In genomic region chr22:46824348-46824909, GRCh38 we compare ENCODE assay signal across 14 cellular contexts.
DNase-seq lines count a peak whose midpoint lies in the region; ATAC-seq and TF ChIP-seq lines count a peak whose summit lies in the region.
"Had no signal": no experiment of that assay in that cellular context is flagged by ENCODE, and none has a peak within 500 bp of the region (broad histone marks: within the 10 kb centered on the region; RNA-seq: fewer than 3 reads in every experiment).

No MANE protein-coding gene starts in this region.

- no peak overlapping the region for H3K4me3 ChIP-seq in CD8-positive, alpha-beta memory T cell (ENCODE audit: low read length)
- H3K4me3 ChIP-seq: GM23338 had no signal

- H3K36me3 ChIP-seq in CD8-positive, alpha-beta memory T cell (ENCODE audit: insufficient read depth, low read length), result no peaks in the 10 kb centered on the region

- no peak for TF ChIP-seq CTCF in activated B cell treated with CpG ODN at 0.5 μM for 24 hours (IDR thresholded peaks at IDR 0.05)

- in situ Hi-C loops in ACHN (cut with HindIII; ENCODE audit: low pct_ligation_motif_present, low pct_unique_long_range_greater_than_20kb, low sequenced_read_pairs), result no loop called here

- peak overlapping the region; percentile 71 for H3K27ac Mint-ChIP-seq in activated CD4-positive, alpha-beta T cell treated with anti-CD3 and anti-CD28 coated beads, Interleukin-2, amount 10 ng/mL, durations not matched to agents 24 days and 14 days
- H3K27ac Mint-ChIP-seq in activated B cell treated with CpG ODN at 0.5 μM for 24 hours (peak overlapping the region; percentile 42), memory B cell (peak overlapping the region; percentile 17)
- H3K27ac Mint-ChIP-seq in stimulated activated naive B cell treated with anti-CD40 and anti-IgM and Interleukin-4, amounts not matched to agents 10 μg/mL and 1 μg/mL and 100 μg/mL, for 72 hours, result peak overlapping the region; percentile 82
- peak overlapping the region in 3 of 8 donors; percentile 13 to 63 (median 34) for H3K27ac Mint-ChIP-seq in CD8-positive, alpha-beta memory T cell
- H3K27ac Mint-ChIP-seq: GM23338 had no signal

- H3K9me3 ChIP-seq in CD8-positive, alpha-beta memory T cell (ENCODE audit: low read length), result no peaks in the 10 kb centered on the region

- no peaks in the 10 kb centered on the region for H3K9me3 Mint-ChIP-seq in activated CD4-positive, alpha-beta T cell treated with anti-CD3 and anti-CD28 coated beads, Interleukin-2, amount 10 ng/mL, durations not matched to agents 24 days and 14 days
- H3K9me3 Mint-ChIP-seq in activated B cell treated with CpG ODN at 0.5 μM for 24 hours, result no peaks in the 10 kb centered on the region
- H3K9me3 Mint-ChIP-seq in memory B cell, result no peaks in the 10 kb centered on the region
- H3K9me3 Mint-ChIP-seq in stimulated activated naive B cell treated with anti-CD40 and anti-IgM and Interleukin-4, amounts not matched to agents 10 μg/mL and 1 μg/mL and 100 μg/mL, for 72 hours, result peaks cover 0 to 9% of the 10 kb centered on the region in 2 donors
- H3K9me3 Mint-ChIP-seq in CD8-positive, alpha-beta memory T cell, result peaks cover 0 to 1% (median 0%) of the 10 kb centered on the region in 5 donors
- H3K9me3 Mint-ChIP-seq: GM23338 had no signal

- no peaks in the 10 kb centered on the region for H3K27me3 ChIP-seq in CD8-positive, alpha-beta memory T cell (ENCODE audit: insufficient read depth, low read length, poor library complexity, severe bottlenecking)

- no peak overlapping the region for H3K27ac ChIP-seq in CD8-positive, alpha-beta memory T cell (ENCODE audit: low read depth, low read length)
- H3K27ac ChIP-seq: C4-2B had no signal

- no peak for ATAC-seq in activated B cell treated with CpG ODN at 0.5 μM for 24 hours (ENCODE audit: low read depth)
- ATAC-seq in memory B cell (ENCODE audit: low read depth), result no peak
- no peak for ATAC-seq in stimulated activated naive B cell treated with anti-CD40 and anti-IgM and Interleukin-4, amounts not matched to agents 10 μg/mL and 1 μg/mL and 100 μg/mL, for 72 hours (replicated peaks)
- no peak for ATAC-seq in HG02870 (IDR thresholded peaks at IDR 0.05; ENCODE audit: unreplicated experiment)
- ATAC-seq: GM23338 had no signal

- no peak overlapping the region for H3K4me3 Mint-ChIP-seq in activated CD4-positive, alpha-beta T cell treated with anti-CD3 and anti-CD28 coated beads, Interleukin-2, amount 10 ng/mL, durations not matched to agents 24 days and 14 days
- no peak overlapping the region for H3K4me3 Mint-ChIP-seq in activated B cell treated with CpG ODN at 0.5 μM for 24 hours
- no peak overlapping the region for H3K4me3 Mint-ChIP-seq in memory B cell
- H3K4me3 Mint-ChIP-seq in stimulated activated naive B cell treated with anti-CD40 and anti-IgM and Interleukin-4, amounts not matched to agents 10 μg/mL and 1 μg/mL and 100 μg/mL, for 72 hours, result no peak overlapping the region
- peak overlapping the region in 1 of 7 donors; percentile 38 for H3K4me3 Mint-ChIP-seq in CD8-positive, alpha-beta memory T cell
- H3K4me3 Mint-ChIP-seq: GM23338 had no signal

- H3K4me1 ChIP-seq in CD8-positive, alpha-beta memory T cell (ENCODE audit: insufficient read depth, low read length), result no peaks in the 10 kb centered on the region

- H3K36me3 Mint-ChIP-seq in activated CD4-positive, alpha-beta T cell treated with anti-CD3 and anti-CD28 coated beads, Interleukin-2, amount 10 ng/mL, durations not matched to agents 24 days and 14 days (ENCODE audit: low read depth), result peaks cover 35% of the 10 kb centered on the region
- H3K36me3 Mint-ChIP-seq in activated B cell treated with CpG ODN at 0.5 μM for 24 hours (ENCODE audit: low read depth), result peaks cover 80% of the 10 kb centered on the region
- peaks cover 64% of the 10 kb centered on the region for H3K36me3 Mint-ChIP-seq in memory B cell
- H3K36me3 Mint-ChIP-seq in stimulated activated naive B cell treated with anti-CD40 and anti-IgM and Interleukin-4, amounts not matched to agents 10 μg/mL and 1 μg/mL and 100 μg/mL, for 72 hours, result peaks cover 56 to 83% of the 10 kb centered on the region in 2 donors
- H3K36me3 Mint-ChIP-seq in CD8-positive, alpha-beta memory T cell, result peaks cover 22 to 75% (median 22%) of the 10 kb centered on the region in 3 donors

- POLR2A ChIA-PET in activated B cell treated with CpG ODN at 0.5 μM for 24 hours (lab: Charles Lee), result interaction anchor here (0.6 kb wide), 1 partner anchor 56 kb away, joined by 6 read pairs; no protein-coding TSS in a partner anchor
- POLR2A ChIA-PET in CD8-positive, alpha-beta memory T cell (lab: Charles Lee), result no interaction called here

- CTCF ChIA-PET in activated B cell treated with CpG ODN at 0.5 μM for 24 hours (lab: Charles Lee), result interaction anchor here (1.0 kb wide), 1 partner anchor 20 kb away, joined by 3 read pairs; no protein-coding TSS in a partner anchor
- CTCF ChIA-PET in CD8-positive, alpha-beta memory T cell (lab: Charles Lee), result interaction anchor here (1.0 to 1.7 kb wide), 2 partner anchors 21 to 260 kb away, joined by 3 to 4 read pairs; no protein-coding TSS in a partner anchor

- H3K27me3 Mint-ChIP-seq in activated CD4-positive, alpha-beta T cell treated with anti-CD3 and anti-CD28 coated beads, Interleukin-2, amount 10 ng/mL, durations not matched to agents 24 days and 14 days, result no peaks in the 10 kb centered on the region
- H3K27me3 Mint-ChIP-seq in activated B cell treated with CpG ODN at 0.5 μM for 24 hours (no peaks in the 10 kb centered on the region), memory B cell (no peaks in the 10 kb centered on the region)
- H3K27me3 Mint-ChIP-seq in stimulated activated naive B cell treated with anti-CD40 and anti-IgM and Interleukin-4, amounts not matched to agents 10 μg/mL and 1 μg/mL and 100 μg/mL, for 72 hours, result no peaks in the 10 kb centered on the region
- peaks cover 0 to 2% of the 10 kb centered on the region in 2 donors for H3K27me3 Mint-ChIP-seq in CD8-positive, alpha-beta memory T cell

- intact Hi-C loops in activated CD4-positive, alpha-beta T cell treated with anti-CD3 and anti-CD28 coated beads, Interleukin-2, amount 10 ng/mL, durations not matched to agents 24 days and 14 days (cut with micrococcal nuclease), result no loop called here
- intact Hi-C loops in activated B cell treated with CpG ODN at 0.5 μM for 24 hours (cut with micrococcal nuclease), result no loop called here

- peaks cover 17% of the 10 kb centered on the region for H3K4me1 Mint-ChIP-seq in activated CD4-positive, alpha-beta T cell treated with anti-CD3 and anti-CD28 coated beads, Interleukin-2, amount 10 ng/mL, durations not matched to agents 24 days and 14 days
- peaks cover 62% of the 10 kb centered on the region for H3K4me1 Mint-ChIP-seq in activated B cell treated with CpG ODN at 0.5 μM for 24 hours
- H3K4me1 Mint-ChIP-seq in memory B cell, result peaks cover 61% of the 10 kb centered on the region
- H3K4me1 Mint-ChIP-seq in stimulated activated naive B cell treated with anti-CD40 and anti-IgM and Interleukin-4, amounts not matched to agents 10 μg/mL and 1 μg/mL and 100 μg/mL, for 72 hours, result peaks cover 60 to 81% of the 10 kb centered on the region in 2 donors
- peaks cover 52 to 80% (median 60%) of the 10 kb centered on the region in 3 donors for H3K4me1 Mint-ChIP-seq in CD8-positive, alpha-beta memory T cell

- no peak for DNase-seq in activated CD4-positive, alpha-beta T cell treated with anti-CD3 and anti-CD28 coated beads, Interleukin-2, amount 10 ng/mL, durations not matched to agents 24 days and 14 days
- DNase-seq in activated CD4-positive, alpha-beta T cell treated with anti-CD3 and anti-CD28 coated beads, Interleukin-2, amount 50 U/mL, for 48 hours, result no peak
- DNase-seq in activated B cell treated with CpG ODN at 0.5 μM for 24 hours, result no peak
- DNase-seq in memory B cell (ENCODE audit: low spot score in 2 of 2), result no peak
- DNase-seq in stimulated activated naive B cell treated with anti-CD40 and anti-IgM and Interleukin-4, amounts not matched to agents 10 μg/mL and 1 μg/mL and 100 μg/mL, for 72 hours, result no peak
- no peak for DNase-seq in CD8-positive, alpha-beta memory T cell
- no peak for DNase-seq in ACHN
- DNase-seq: COR-L47, KBM-7, NCI-H1694 treated with DMSO at 0.1 percent for 48 hours, NCI-H446 had no signal
